ENCODE assay signal across 8 cellular contexts in genomic region chr12:6724409-6724797, GRCh38. TPM values are rescaled to one million over a fixed set of nuclear protein-coding genes. Genes with fewer than 3 reads are reported as not detected.
DNase-seq lines count a peak whose midpoint lies in the region; ATAC-seq and TF ChIP-seq lines count a peak whose summit lies in the region.

No MANE protein-coding gene starts in this region.

- H3K4me3 ChIP-seq in duodenal mucosa (ENCODE audit: low read depth in 1 of 2, low read length in 2 of 2), result peak overlapping the region; percentile 89 to 90
- H3K4me3 ChIP-seq in mucosa of descending colon, result peak overlapping the region; percentile 23
- H3K4me3 ChIP-seq in upper lobe of right lung, result peak overlapping the region; percentile 68

- H3K9me3 ChIP-seq in duodenal mucosa (ENCODE audit: control insufficient read depth in 1 of 2, low read length in 2 of 2) (no peaks in the 10 kb centered on the region), mucosa of descending colon (no peaks in the 10 kb centered on the region), upper lobe of right lung (no peaks in the 10 kb centered on the region)

- DNase-seq in ACHN (peak; percentile 47), SK-N-DZ (ENCODE audit: low spot score) (peak; percentile 65), mucosa of descending colon (peak; percentile 35 to 56 (median 50)), upper lobe of right lung (no peak), AG08395 (ENCODE audit: low spot score) (no peak)

- H3K9ac ChIP-seq in duodenal mucosa (ENCODE audit: low read depth in 1 of 2, low read length in 2 of 2), result peak overlapping the region; percentile 59 to 85

- H3K27me3 ChIP-seq in duodenal mucosa (ENCODE audit: control insufficient read depth in 1 of 2, insufficient read depth in 2 of 2, low read length in 2 of 2), result no peaks in the 10 kb centered on the region
- no peaks in the 10 kb centered on the region for H3K27me3 ChIP-seq in upper lobe of right lung

- intact Hi-C loops in mucosa of descending colon (cut with DNase I, micrococcal nuclease), result no loop called here
- intact Hi-C loops in upper lobe of right lung (cut with DNase I), result no loop called here

- peaks cover 15 to 21% of the 10 kb centered on the region in 2 donors for H3K36me3 ChIP-seq in duodenal mucosa (ENCODE audit: control insufficient read depth in 1 of 2, insufficient read depth in 2 of 2, low read length in 2 of 2)
- H3K36me3 ChIP-seq in mucosa of descending colon (ENCODE audit: low read depth), result no peaks in the 10 kb centered on the region
- peaks cover 20% of the 10 kb centered on the region for H3K36me3 ChIP-seq in upper lobe of right lung

- peak overlapping the region; percentile 84 for H3K27ac ChIP-seq in duodenal mucosa (ENCODE audit: low read depth, low read length)
- H3K27ac ChIP-seq in upper lobe of right lung, result peak overlapping the region; percentile 88

- no peak for TF ChIP-seq CTCF in mucosa of descending colon (IDR thresholded peaks at IDR 0.05)
- TF ChIP-seq CTCF in upper lobe of right lung (IDR thresholded peaks at IDR 0.05), result no peak

- in situ Hi-C loops in ACHN (cut with HindIII; ENCODE audit: low pct_ligation_motif_present, low pct_unique_long_range_greater_than_20kb, low sequenced_read_pairs), result no loop called here

- H3K4me1 ChIP-seq in duodenal mucosa (ENCODE audit: control insufficient read depth in 1 of 2, insufficient read depth in 2 of 2, low read length in 2 of 2) (peaks cover 8% of the 10 kb centered on the region in 2 donors), mucosa of descending colon (ENCODE audit: low read depth) (no peaks in the 10 kb centered on the region), upper lobe of right lung (peaks cover 10% of the 10 kb centered on the region)

- ATAC-seq in GM18502 (IDR thresholded peaks at IDR 0.05; ENCODE audit: poor library complexity, unreplicated experiment) (peak; percentile 21), HG03432 (IDR thresholded peaks at IDR 0.05; ENCODE audit: unreplicated experiment) (peak; percentile 27), mucosa of descending colon (peak; percentile 21), upper lobe of right lung (peak; percentile 31)

RNA-seq across cellular contexts. Expression of gene COPS7A, which starts 0.6 kb away (rescaled TPM):
- 56.6 and 71.0 TPM in 2 replicates for polyA plus RNA-seq in SK-N-DZ (2014; cell fraction: cytosol; rRNA removed)
- polyA plus RNA-seq in SK-N-DZ (2014; cell fraction: nucleus; rRNA removed), result 124 and 133 TPM in 2 replicates
- 10 to 100 TPM; 32.8 to 47.2 (median 39.2) TPM for total RNA-seq in mucosa of descending colon
- total RNA-seq in upper lobe of right lung, result 57.9 TPM

RNA-seq across cellular contexts. Expression of gene PIANP, which starts 23.8 kb away (rescaled TPM):
- polyA plus RNA-seq in SK-N-DZ (2014; cell fraction: cytosol; rRNA removed), result 2.4 and 3.7 TPM in 2 replicates
- polyA plus RNA-seq in SK-N-DZ (2014; cell fraction: nucleus; rRNA removed), result 3.6 and 12.3 TPM in 2 replicates
- total RNA-seq in mucosa of descending colon (1 to 10 TPM in 1 of 3 donors, under 1 TPM in 1, not detected in 1; 0.53 to 2.9 TPM), upper lobe of right lung (0.20 TPM)

RNA-seq across cellular contexts. Expression of gene MLF2, which starts 28.5 kb away (rescaled TPM):
- polyA plus RNA-seq in SK-N-DZ (2014; cell fraction: cytosol; rRNA removed), result 296 and 349 TPM in 2 replicates
- polyA plus RNA-seq in SK-N-DZ (2014; cell fraction: nucleus; rRNA removed), result 249 and 259 TPM in 2 replicates
- total RNA-seq in mucosa of descending colon (100 to 1,000 TPM; 136 to 177 (median 149) TPM), upper lobe of right lung (118 TPM)

RNA-seq across cellular contexts. Expression of gene ZNF384, which starts 35.2 kb away (rescaled TPM):
- polyA plus RNA-seq in SK-N-DZ (2014; cell fraction: cytosol; rRNA removed), result 53.1 and 59.3 TPM in 2 replicates
- 127 and 189 TPM in 2 replicates for polyA plus RNA-seq in SK-N-DZ (2014; cell fraction: nucleus; rRNA removed)
- total RNA-seq in mucosa of descending colon, result 10 to 100 TPM; 54.5 to 67.8 (median 64.3) TPM
- 53.6 TPM for total RNA-seq in upper lobe of right lung

RNA-seq across cellular contexts. Expression of gene PTMS, which starts 41.8 kb away (rescaled TPM):
- polyA plus RNA-seq in SK-N-DZ (2014; cell fraction: cytosol; rRNA removed), result 377 and 1,003 TPM in 2 replicates
- 347 and 365 TPM in 2 replicates for polyA plus RNA-seq in SK-N-DZ (2014; cell fraction: nucleus; rRNA removed)
- total RNA-seq in mucosa of descending colon, result 100 to 1,000 TPM; 116 to 549 (median 122) TPM
- 323 TPM for total RNA-seq in upper lobe of right lung

Comparison
In these comparisons a context has a peak if more than half of its experiments do, and no peak if none do; other contexts are left out.
1. DNase-seq: peak in ACHN (single experiment), SK-N-DZ (single experiment) and mucosa of descending colon (3 of 3); none in upper lobe of right lung (single experiment) and AG08395 (single experiment).
2. H3K4me3 ChIP-seq: peak in every context shown above with its lines; median percentile 90 in duodenal mucosa; 68 in upper lobe of right lung; 23 in mucosa of descending colon.
3. Peak in every context shown above with its lines, with median percentiles within 50 percentile points of each other: ATAC-seq.